Comparison of ENCODE assay signal across 1 cellular context in the genomic region with DNA sequence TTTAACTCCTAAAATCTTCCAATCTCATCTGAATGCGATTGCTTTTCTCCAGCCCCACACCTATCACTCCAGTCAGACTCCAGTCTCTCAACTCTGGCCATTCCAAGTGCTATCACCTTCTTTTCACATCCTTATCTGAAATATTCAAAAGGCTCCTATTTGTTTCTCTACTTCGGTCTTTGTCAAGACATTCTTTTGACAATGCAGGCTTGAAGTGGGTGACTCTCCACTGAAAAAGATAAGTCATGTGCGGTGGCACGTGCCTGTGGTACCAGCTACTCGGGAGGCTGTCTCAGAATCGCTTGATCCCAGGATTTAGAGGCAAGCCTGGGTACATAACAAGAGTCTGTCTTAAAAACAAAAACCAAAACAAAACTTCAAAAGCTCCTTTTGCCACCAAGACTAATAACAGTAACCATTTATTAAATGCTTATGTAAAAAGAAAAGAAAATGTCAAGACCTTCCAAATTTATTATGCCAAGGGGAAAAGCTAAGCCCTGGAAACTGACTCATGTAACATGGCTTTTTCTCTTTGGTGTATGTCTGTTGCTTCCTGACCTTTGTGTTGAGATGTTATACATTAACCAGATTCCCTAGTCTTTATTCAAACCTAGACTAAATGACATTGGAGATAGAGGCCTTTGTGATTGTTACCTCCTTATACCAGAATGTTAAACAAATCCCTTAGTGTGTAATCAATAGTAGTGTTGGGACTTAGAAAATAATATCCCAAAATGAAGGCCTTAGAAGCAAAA.
A peak's percentile ranks its signal among the peaks of the same experiment; 100 is the strongest.
TF ChIP-seq lines count a peak whose summit lies in the region.

No MANE protein-coding gene starts in this region.

TF ChIP-seq in HepG2, 621 proteins besides CTCF, POLR2A, EP300 and RAD21 (continued from another document and continues in another):
- TF ChIP-seq ONECUT2 (CRISPR knock-in tag; IDR thresholded peaks at IDR 0.05): peak; percentile 44; the same call in 1 of the 2 replicates
- no peak for TF ChIP-seq ZMYM2 (CRISPR knock-in tag; IDR thresholded peaks at IDR 0.05)
- TF ChIP-seq, protein P1, sequence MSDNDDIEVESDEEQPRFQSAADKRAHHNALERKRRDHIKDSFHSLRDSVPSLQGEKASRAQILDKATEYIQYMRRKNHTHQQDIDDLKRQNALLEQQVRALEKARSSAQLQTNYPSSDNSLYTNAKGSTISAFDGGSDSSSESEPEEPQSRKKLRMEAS (IDR thresholded peaks at IDR 0.05): peak; percentile 78
- no peak for TF ChIP-seq ZFYVE20 (CRISPR knock-in tag; IDR thresholded peaks at IDR 0.05; ENCODE audit: borderline replicate concordance, low read depth)
- no peak for TF ChIP-seq HOXD1 (CRISPR knock-in tag; IDR thresholded peaks at IDR 0.05)
- no peak for TF ChIP-seq ZNF567 (CRISPR knock-in tag; IDR thresholded peaks at IDR 0.05; ENCODE audit: borderline replicate concordance)
- peak; percentile 24 for TF ChIP-seq SKI (IDR thresholded peaks at IDR 0.05; ENCODE audit: partially characterized antibody)
- no peak for TF ChIP-seq NFKBIZ (CRISPR knock-in tag; IDR thresholded peaks at IDR 0.05)
- TF ChIP-seq, protein P2, sequence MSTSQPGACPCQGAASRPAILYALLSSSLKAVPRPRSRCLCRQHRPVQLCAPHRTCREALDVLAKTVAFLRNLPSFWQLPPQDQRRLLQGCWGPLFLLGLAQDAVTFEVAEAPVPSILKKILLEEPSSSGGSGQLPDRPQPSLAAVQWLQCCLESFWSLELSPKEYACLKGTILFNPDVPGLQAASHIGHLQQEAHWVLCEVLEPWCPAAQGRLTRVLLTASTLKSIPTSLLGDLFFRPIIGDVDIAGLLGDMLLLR (CRISPR knock-in tag; IDR thresholded peaks at IDR 0.05): no peak
- TF ChIP-seq, protein P3, sequence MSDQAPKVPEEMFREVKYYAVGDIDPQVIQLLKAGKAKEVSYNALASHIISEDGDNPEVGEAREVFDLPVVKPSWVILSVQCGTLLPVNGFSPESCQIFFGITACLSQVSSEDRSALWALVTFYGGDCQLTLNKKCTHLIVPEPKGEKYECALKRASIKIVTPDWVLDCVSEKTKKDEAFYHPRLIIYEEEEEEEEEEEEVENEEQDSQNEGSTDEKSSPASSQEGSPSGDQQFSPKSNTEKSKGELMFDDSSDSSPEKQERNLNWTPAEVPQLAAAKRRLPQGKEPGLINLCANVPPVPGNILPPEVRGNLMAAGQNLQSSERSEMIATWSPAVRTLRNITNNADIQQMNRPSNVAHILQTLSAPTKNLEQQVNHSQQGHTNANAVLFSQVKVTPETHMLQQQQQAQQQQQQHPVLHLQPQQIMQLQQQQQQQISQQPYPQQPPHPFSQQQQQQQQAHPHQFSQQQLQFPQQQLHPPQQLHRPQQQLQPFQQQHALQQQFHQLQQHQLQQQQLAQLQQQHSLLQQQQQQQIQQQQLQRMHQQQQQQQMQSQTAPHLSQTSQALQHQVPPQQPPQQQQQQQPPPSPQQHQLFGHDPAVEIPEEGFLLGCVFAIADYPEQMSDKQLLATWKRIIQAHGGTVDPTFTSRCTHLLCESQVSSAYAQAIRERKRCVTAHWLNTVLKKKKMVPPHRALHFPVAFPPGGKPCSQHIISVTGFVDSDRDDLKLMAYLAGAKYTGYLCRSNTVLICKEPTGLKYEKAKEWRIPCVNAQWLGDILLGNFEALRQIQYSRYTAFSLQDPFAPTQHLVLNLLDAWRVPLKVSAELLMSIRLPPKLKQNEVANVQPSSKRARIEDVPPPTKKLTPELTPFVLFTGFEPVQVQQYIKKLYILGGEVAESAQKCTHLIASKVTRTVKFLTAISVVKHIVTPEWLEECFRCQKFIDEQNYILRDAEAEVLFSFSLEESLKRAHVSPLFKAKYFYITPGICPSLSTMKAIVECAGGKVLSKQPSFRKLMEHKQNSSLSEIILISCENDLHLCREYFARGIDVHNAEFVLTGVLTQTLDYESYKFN (CRISPR knock-in tag; conservative IDR thresholded peaks at IDR 0.05): peak; percentile 92
- TF ChIP-seq CCDC6 (CRISPR knock-in tag; IDR thresholded peaks at IDR 0.05): no peak
- no peak for TF ChIP-seq JUNB (CRISPR knock-in tag; IDR thresholded peaks at IDR 0.05; ENCODE audit: borderline replicate concordance)
- TF ChIP-seq, protein P4, sequence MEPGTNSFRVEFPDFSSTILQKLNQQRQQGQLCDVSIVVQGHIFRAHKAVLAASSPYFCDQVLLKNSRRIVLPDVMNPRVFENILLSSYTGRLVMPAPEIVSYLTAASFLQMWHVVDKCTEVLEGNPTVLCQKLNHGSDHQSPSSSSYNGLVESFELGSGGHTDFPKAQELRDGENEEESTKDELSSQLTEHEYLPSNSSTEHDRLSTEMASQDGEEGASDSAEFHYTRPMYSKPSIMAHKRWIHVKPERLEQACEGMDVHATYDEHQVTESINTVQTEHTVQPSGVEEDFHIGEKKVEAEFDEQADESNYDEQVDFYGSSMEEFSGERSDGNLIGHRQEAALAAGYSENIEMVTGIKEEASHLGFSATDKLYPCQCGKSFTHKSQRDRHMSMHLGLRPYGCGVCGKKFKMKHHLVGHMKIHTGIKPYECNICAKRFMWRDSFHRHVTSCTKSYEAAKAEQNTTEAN (CRISPR knock-in tag; conservative IDR thresholded peaks at IDR 0.05): 0 out of 2 replicates have a peak, but pooled peaks have one; percentile 47
- no peak for TF ChIP-seq SOX6 (IDR thresholded peaks at IDR 0.05)
- peak; percentile 82 for TF ChIP-seq SOX6 (CRISPR knock-in tag; IDR thresholded peaks at IDR 0.05)
- no peak for TF ChIP-seq ZNF441 (CRISPR knock-in tag; IDR thresholded peaks at IDR 0.05; ENCODE audit: borderline replicate concordance)
- 0 out of 2 replicates have a peak, but pooled peaks have one; percentile 53 for TF ChIP-seq SATB2 (CRISPR knock-in tag; IDR thresholded peaks at IDR 0.05)
- TF ChIP-seq, protein P5, sequence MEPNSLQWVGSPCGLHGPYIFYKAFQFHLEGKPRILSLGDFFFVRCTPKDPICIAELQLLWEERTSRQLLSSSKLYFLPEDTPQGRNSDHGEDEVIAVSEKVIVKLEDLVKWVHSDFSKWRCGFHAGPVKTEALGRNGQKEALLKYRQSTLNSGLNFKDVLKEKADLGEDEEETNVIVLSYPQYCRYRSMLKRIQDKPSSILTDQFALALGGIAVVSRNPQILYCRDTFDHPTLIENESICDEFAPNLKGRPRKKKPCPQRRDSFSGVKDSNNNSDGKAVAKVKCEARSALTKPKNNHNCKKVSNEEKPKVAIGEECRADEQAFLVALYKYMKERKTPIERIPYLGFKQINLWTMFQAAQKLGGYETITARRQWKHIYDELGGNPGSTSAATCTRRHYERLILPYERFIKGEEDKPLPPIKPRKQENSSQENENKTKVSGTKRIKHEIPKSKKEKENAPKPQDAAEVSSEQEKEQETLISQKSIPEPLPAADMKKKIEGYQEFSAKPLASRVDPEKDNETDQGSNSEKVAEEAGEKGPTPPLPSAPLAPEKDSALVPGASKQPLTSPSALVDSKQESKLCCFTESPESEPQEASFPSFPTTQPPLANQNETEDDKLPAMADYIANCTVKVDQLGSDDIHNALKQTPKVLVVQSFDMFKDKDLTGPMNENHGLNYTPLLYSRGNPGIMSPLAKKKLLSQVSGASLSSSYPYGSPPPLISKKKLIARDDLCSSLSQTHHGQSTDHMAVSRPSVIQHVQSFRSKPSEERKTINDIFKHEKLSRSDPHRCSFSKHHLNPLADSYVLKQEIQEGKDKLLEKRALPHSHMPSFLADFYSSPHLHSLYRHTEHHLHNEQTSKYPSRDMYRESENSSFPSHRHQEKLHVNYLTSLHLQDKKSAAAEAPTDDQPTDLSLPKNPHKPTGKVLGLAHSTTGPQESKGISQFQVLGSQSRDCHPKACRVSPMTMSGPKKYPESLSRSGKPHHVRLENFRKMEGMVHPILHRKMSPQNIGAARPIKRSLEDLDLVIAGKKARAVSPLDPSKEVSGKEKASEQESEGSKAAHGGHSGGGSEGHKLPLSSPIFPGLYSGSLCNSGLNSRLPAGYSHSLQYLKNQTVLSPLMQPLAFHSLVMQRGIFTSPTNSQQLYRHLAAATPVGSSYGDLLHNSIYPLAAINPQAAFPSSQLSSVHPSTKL (CRISPR knock-in tag; IDR thresholded peaks at IDR 0.05): peak; percentile 67
- no peak for TF ChIP-seq NPAS2 (CRISPR knock-in tag; IDR thresholded peaks at IDR 0.05; ENCODE audit: borderline replicate concordance)
- TF ChIP-seq, protein P6, sequence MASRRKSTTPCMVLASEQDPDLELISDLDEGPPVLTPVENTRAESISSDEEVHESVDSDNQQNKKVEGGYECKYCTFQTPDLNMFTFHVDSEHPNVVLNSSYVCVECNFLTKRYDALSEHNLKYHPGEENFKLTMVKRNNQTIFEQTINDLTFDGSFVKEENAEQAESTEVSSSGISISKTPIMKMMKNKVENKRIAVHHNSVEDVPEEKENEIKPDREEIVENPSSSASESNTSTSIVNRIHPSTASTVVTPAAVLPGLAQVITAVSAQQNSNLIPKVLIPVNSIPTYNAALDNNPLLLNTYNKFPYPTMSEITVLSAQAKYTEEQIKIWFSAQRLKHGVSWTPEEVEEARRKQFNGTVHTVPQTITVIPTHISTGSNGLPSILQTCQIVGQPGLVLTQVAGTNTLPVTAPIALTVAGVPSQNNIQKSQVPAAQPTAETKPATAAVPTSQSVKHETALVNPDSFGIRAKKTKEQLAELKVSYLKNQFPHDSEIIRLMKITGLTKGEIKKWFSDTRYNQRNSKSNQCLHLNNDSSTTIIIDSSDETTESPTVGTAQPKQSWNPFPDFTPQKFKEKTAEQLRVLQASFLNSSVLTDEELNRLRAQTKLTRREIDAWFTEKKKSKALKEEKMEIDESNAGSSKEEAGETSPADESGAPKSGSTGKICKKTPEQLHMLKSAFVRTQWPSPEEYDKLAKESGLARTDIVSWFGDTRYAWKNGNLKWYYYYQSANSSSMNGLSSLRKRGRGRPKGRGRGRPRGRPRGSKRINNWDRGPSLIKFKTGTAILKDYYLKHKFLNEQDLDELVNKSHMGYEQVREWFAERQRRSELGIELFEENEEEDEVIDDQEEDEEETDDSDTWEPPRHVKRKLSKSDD (CRISPR knock-in tag; IDR thresholded peaks at IDR 0.05; ENCODE audit: low read depth): no peak
- peak; percentile 64; the same call in 1 of the 2 replicates for TF ChIP-seq SOX5 (CRISPR knock-in tag; IDR thresholded peaks at IDR 0.05; ENCODE audit: borderline replicate concordance)
- TF ChIP-seq, protein P7, sequence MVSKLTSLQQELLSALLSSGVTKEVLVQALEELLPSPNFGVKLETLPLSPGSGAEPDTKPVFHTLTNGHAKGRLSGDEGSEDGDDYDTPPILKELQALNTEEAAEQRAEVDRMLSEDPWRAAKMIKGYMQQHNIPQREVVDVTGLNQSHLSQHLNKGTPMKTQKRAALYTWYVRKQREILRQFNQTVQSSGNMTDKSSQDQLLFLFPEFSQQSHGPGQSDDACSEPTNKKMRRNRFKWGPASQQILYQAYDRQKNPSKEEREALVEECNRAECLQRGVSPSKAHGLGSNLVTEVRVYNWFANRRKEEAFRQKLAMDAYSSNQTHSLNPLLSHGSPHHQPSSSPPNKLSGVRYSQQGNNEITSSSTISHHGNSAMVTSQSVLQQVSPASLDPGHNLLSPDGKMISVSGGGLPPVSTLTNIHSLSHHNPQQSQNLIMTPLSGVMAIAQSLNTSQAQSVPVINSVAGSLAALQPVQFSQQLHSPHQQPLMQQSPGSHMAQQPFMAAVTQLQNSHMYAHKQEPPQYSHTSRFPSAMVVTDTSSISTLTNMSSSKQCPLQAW (CRISPR knock-in tag; IDR thresholded peaks at IDR 0.05): no peak
- peak; percentile 57; the same call in 1 of the 2 replicates for TF ChIP-seq SAP130 (CRISPR knock-in tag; IDR thresholded peaks at IDR 0.05; ENCODE audit: low read depth)
- no peak for TF ChIP-seq SOX13 (IDR thresholded peaks at IDR 0.05)
- peak in 1 of 2 experiments; percentile 52; a peak in 1 of 4 replicates for TF ChIP-seq SOX13 (CRISPR knock-in tag; conservative IDR thresholded peaks at IDR 0.05 in 1 of 2, IDR thresholded peaks at IDR 0.05 in 1 of 2)
- TF ChIP-seq EHMT2 (IDR thresholded peaks at IDR 0.05; ENCODE audit: borderline replicate concordance, low read depth, low read length): peak; percentile 41; the same call in 1 of the 2 replicates
- TF ChIP-seq ELF3 (CRISPR knock-in tag; IDR thresholded peaks at IDR 0.05): peak; percentile 60
- no peak for TF ChIP-seq HES4 (CRISPR knock-in tag; IDR thresholded peaks at IDR 0.05; ENCODE audit: borderline replicate concordance)
- TF ChIP-seq TGIF2 (CRISPR knock-in tag; IDR thresholded peaks at IDR 0.05): no peak
- TF ChIP-seq ELF4 (CRISPR knock-in tag; IDR thresholded peaks at IDR 0.05; ENCODE audit: borderline replicate concordance): 0 out of 2 replicates have a peak, but pooled peaks have one; percentile 12
- TF ChIP-seq SRSF4 (IDR thresholded peaks at IDR 0.05; ENCODE audit: low read depth, low read length, poor library complexity, severe bottlenecking): no peak
- TF ChIP-seq, protein P8, sequence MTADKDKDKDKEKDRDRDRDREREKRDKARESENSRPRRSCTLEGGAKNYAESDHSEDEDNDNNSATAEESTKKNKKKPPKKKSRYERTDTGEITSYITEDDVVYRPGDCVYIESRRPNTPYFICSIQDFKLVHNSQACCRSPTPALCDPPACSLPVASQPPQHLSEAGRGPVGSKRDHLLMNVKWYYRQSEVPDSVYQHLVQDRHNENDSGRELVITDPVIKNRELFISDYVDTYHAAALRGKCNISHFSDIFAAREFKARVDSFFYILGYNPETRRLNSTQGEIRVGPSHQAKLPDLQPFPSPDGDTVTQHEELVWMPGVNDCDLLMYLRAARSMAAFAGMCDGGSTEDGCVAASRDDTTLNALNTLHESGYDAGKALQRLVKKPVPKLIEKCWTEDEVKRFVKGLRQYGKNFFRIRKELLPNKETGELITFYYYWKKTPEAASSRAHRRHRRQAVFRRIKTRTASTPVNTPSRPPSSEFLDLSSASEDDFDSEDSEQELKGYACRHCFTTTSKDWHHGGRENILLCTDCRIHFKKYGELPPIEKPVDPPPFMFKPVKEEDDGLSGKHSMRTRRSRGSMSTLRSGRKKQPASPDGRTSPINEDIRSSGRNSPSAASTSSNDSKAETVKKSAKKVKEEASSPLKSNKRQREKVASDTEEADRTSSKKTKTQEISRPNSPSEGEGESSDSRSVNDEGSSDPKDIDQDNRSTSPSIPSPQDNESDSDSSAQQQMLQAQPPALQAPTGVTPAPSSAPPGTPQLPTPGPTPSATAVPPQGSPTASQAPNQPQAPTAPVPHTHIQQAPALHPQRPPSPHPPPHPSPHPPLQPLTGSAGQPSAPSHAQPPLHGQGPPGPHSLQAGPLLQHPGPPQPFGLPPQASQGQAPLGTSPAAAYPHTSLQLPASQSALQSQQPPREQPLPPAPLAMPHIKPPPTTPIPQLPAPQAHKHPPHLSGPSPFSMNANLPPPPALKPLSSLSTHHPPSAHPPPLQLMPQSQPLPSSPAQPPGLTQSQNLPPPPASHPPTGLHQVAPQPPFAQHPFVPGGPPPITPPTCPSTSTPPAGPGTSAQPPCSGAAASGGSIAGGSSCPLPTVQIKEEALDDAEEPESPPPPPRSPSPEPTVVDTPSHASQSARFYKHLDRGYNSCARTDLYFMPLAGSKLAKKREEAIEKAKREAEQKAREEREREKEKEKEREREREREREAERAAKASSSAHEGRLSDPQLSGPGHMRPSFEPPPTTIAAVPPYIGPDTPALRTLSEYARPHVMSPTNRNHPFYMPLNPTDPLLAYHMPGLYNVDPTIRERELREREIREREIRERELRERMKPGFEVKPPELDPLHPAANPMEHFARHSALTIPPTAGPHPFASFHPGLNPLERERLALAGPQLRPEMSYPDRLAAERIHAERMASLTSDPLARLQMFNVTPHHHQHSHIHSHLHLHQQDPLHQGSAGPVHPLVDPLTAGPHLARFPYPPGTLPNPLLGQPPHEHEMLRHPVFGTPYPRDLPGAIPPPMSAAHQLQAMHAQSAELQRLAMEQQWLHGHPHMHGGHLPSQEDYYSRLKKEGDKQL (CRISPR knock-in tag; IDR thresholded peaks at IDR 0.05; ENCODE audit: low read depth): no peak
- no peak for TF ChIP-seq ZNF24 (IDR thresholded peaks at IDR 0.05)
- no peak for TF ChIP-seq PTBP1 (IDR thresholded peaks at IDR 0.05; ENCODE audit: low read depth, low read length, poor library complexity, severe bottlenecking)
